8 cellular contexts compared by ENCODE assay signal in the genomic region with DNA sequence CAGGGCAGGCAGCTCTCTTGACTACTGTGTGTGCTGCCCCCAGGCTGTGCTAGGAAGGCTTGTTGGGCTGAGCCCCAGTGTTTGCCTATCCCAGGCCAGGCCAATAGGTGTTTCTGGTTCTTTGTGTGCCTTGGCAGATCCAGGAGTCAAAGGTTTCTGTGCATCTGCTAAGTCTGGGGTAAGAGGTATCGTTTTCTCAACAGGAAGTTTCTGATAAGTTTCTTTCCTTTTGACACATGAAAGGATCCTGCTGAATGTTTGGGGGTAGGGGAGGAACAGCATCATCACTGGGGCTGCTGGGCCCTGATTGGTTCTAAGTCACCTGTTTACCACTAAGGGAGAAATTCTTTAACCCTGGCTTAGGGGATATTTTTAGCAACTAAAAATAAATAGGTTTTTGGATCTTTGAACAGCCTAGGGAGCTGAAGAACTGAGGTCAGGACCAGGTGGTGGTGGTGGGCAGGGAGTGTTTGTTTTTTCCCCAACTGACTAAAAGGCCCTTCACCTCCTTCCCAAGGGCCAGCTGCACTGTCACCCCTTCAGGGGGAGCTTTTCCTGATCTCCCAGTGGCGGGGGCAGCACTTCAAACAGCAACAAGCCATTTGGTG.
DNase-seq lines count a peak whose midpoint lies in the region; ATAC-seq and FAIRE-seq lines count a peak whose summit lies in the region.

No MANE protein-coding gene starts in this region.

- peak; percentile 24 for DNase-seq in activated T-cell treated with anti-CD3 and anti-CD28 coated beads for 1 hour (ENCODE audit: low read depth)
- no peak for DNase-seq in activated T-cell treated with anti-CD3 and anti-CD28 coated beads for 4 hours
- peak; percentile 50 to 53 for DNase-seq in activated T-cell treated with anti-CD3 and anti-CD28 coated beads, Interleukin-2, amount 50 U/mL, for 72 hours
- peak; percentile 17 for DNase-seq in small intestine
- DNase-seq in UCSD-AML1 (lab: John Stamatoyannopoulos, UW; ENCODE audit: unreplicated experiment) = no peak
- no peak for DNase-seq in GM23248
- no peak for DNase-seq in substantia nigra (lab: John Stamatoyannopoulos, UW)

- H3K9me3 Mint-ChIP-seq in activated T-cell treated with anti-CD3 and anti-CD28 coated beads, Interleukin-2, amount 50 U/mL, for 72 hours = no peaks in the 10 kb centered on the region

- H3K27me3 Mint-ChIP-seq in activated T-cell treated with anti-CD3 and anti-CD28 coated beads, Interleukin-2, amount 50 U/mL, for 72 hours (ENCODE audit: low read depth) = no peaks in the 10 kb centered on the region

- H4K20me1 ChIP-seq in GM23248 (ENCODE audit: insufficient read depth) = no peaks in the 10 kb centered on the region

- H3K36me3 ChIP-seq in small intestine (ENCODE audit: control insufficient read depth in 2 of 2, insufficient read depth in 2 of 2, low read length in 2 of 2) = no peaks in the 10 kb centered on the region
- no peaks in the 10 kb centered on the region for H3K36me3 ChIP-seq in GM23248 (ENCODE audit: low read depth)

- H3K9me3 ChIP-seq in small intestine (ENCODE audit: control insufficient read depth, low read depth) (no peaks in the 10 kb centered on the region), GM23248 (ENCODE audit: low read depth) (no peaks in the 10 kb centered on the region)

- H3K4me1 ChIP-seq in small intestine (ENCODE audit: control insufficient read depth in 2 of 2, insufficient read depth in 1 of 2, low read depth in 1 of 2, low read length in 1 of 2) (no peaks in the 10 kb centered on the region), GM23248 (ENCODE audit: insufficient read depth) (no peaks in the 10 kb centered on the region)

- H3K79me2 ChIP-seq in GM23248 (ENCODE audit: insufficient read depth) = no peaks in the 10 kb centered on the region

- no peaks in the 10 kb centered on the region for H3K27me3 ChIP-seq in small intestine (ENCODE audit: control insufficient read depth in 2 of 2, insufficient read depth in 2 of 2, low read length in 2 of 2)
- peaks cover 18% of the 10 kb centered on the region; the same call in 1 of the 2 replicates for H3K27me3 ChIP-seq in GM23248 (replicated peaks; ENCODE audit: insufficient read depth)

- H3K27ac Mint-ChIP-seq in activated T-cell treated with anti-CD3 and anti-CD28 coated beads, Interleukin-2, amount 50 U/mL, for 72 hours = peak overlapping the region; percentile 78

- H3F3A ChIP-seq in GM23248 (ENCODE audit: insufficient read depth) = no peaks in the 10 kb centered on the region

- peaks cover 32% of the 10 kb centered on the region for H3K4me1 Mint-ChIP-seq in activated T-cell treated with anti-CD3 and anti-CD28 coated beads, Interleukin-2, amount 50 U/mL, for 72 hours (ENCODE audit: low read depth)

- no peaks in the 10 kb centered on the region for H3K9me2 ChIP-seq in GM23248 (ENCODE audit: insufficient read depth)

- H3K4me3 Mint-ChIP-seq in activated T-cell treated with anti-CD3 and anti-CD28 coated beads, Interleukin-2, amount 50 U/mL, for 72 hours = peak overlapping the region; percentile 72

- 34 to 46% (median 42%) methylated on average over 2 of the region's 2 CpGs for WGBS in small intestine, 3 donors
- 63 to 67% methylated on average over 2 of the region's 2 CpGs for WGBS in GM23248 (ENCODE audit: low coverage in 1 of 2, low lambda C conversion rate in 2 of 2, missing lambda C conversion rate in 2 of 2), 2 experiments

- no peak for FAIRE-seq in small intestine (lab: Jason Lieb, UNC)

- H3K4me3 ChIP-seq in small intestine (ENCODE audit: low read depth in 1 of 2, low read length in 2 of 2) (no peak overlapping the region), GM23248 (no peak overlapping the region)

- H3K36me3 Mint-ChIP-seq in activated T-cell treated with anti-CD3 and anti-CD28 coated beads, Interleukin-2, amount 50 U/mL, for 72 hours (ENCODE audit: insufficient read depth in 2 of 2) = no peaks in the 10 kb centered on the region

- peak overlapping the region in 1 of 2 donors; percentile 59 for H3K27ac ChIP-seq in small intestine (ENCODE audit: low read depth in 1 of 2, low read length in 1 of 2)
- no peak overlapping the region for H3K27ac ChIP-seq in GM23248
- H3K27ac ChIP-seq in substantia nigra (ENCODE audit: low read depth, low read length, poor library complexity, severe bottlenecking) = no peak overlapping the region

- H2AFZ ChIP-seq in GM23248 = no peak overlapping the region

- in situ Hi-C loops in GM23248 (cut with MboI) = no loop called here

- no peak overlapping the region for H3K4me2 ChIP-seq in GM23248 (ENCODE audit: unreplicated experiment)

- ATAC-seq in HG03342 (IDR thresholded peaks at IDR 0.05; ENCODE audit: unreplicated experiment) = peak; percentile 67
- peak; percentile 91 to 92 for ATAC-seq in activated T-cell treated with anti-CD3 and anti-CD28 coated beads, Interleukin-2, amount 50 U/mL, for 72 hours (replicated peaks in 1 of 2)

- H3K9ac ChIP-seq in GM23248 = no peak overlapping the region

Comparison
In these comparisons a context has a peak if more than half of its experiments do, and no peak if none do; other contexts are left out.
1. DNase-seq: peak in activated T-cell treated with anti-CD3 and anti-CD28 coated beads for 1 hour (single experiment), activated T-cell treated with anti-CD3 and anti-CD28 coated beads, Interleukin-2, amount 50 U/mL, for 72 hours (2 of 2) and small intestine (single experiment); none in activated T-cell treated with anti-CD3 and anti-CD28 coated beads for 4 hours (single experiment), UCSD-AML1 (single experiment), GM23248 (single experiment) and substantia nigra (0 of 49).